ENCODE assay signal across 2 cellular contexts in genomic region chr2:81324046-81324445, GRCh38.
TF ChIP-seq lines count a peak whose summit lies in the region.

No MANE protein-coding gene starts in this region.

TF ChIP-seq in GM23338, 12 proteins besides CTCF, POLR2A, EP300 and RAD21 (continued from another document):
- TF ChIP-seq, protein P1, sequence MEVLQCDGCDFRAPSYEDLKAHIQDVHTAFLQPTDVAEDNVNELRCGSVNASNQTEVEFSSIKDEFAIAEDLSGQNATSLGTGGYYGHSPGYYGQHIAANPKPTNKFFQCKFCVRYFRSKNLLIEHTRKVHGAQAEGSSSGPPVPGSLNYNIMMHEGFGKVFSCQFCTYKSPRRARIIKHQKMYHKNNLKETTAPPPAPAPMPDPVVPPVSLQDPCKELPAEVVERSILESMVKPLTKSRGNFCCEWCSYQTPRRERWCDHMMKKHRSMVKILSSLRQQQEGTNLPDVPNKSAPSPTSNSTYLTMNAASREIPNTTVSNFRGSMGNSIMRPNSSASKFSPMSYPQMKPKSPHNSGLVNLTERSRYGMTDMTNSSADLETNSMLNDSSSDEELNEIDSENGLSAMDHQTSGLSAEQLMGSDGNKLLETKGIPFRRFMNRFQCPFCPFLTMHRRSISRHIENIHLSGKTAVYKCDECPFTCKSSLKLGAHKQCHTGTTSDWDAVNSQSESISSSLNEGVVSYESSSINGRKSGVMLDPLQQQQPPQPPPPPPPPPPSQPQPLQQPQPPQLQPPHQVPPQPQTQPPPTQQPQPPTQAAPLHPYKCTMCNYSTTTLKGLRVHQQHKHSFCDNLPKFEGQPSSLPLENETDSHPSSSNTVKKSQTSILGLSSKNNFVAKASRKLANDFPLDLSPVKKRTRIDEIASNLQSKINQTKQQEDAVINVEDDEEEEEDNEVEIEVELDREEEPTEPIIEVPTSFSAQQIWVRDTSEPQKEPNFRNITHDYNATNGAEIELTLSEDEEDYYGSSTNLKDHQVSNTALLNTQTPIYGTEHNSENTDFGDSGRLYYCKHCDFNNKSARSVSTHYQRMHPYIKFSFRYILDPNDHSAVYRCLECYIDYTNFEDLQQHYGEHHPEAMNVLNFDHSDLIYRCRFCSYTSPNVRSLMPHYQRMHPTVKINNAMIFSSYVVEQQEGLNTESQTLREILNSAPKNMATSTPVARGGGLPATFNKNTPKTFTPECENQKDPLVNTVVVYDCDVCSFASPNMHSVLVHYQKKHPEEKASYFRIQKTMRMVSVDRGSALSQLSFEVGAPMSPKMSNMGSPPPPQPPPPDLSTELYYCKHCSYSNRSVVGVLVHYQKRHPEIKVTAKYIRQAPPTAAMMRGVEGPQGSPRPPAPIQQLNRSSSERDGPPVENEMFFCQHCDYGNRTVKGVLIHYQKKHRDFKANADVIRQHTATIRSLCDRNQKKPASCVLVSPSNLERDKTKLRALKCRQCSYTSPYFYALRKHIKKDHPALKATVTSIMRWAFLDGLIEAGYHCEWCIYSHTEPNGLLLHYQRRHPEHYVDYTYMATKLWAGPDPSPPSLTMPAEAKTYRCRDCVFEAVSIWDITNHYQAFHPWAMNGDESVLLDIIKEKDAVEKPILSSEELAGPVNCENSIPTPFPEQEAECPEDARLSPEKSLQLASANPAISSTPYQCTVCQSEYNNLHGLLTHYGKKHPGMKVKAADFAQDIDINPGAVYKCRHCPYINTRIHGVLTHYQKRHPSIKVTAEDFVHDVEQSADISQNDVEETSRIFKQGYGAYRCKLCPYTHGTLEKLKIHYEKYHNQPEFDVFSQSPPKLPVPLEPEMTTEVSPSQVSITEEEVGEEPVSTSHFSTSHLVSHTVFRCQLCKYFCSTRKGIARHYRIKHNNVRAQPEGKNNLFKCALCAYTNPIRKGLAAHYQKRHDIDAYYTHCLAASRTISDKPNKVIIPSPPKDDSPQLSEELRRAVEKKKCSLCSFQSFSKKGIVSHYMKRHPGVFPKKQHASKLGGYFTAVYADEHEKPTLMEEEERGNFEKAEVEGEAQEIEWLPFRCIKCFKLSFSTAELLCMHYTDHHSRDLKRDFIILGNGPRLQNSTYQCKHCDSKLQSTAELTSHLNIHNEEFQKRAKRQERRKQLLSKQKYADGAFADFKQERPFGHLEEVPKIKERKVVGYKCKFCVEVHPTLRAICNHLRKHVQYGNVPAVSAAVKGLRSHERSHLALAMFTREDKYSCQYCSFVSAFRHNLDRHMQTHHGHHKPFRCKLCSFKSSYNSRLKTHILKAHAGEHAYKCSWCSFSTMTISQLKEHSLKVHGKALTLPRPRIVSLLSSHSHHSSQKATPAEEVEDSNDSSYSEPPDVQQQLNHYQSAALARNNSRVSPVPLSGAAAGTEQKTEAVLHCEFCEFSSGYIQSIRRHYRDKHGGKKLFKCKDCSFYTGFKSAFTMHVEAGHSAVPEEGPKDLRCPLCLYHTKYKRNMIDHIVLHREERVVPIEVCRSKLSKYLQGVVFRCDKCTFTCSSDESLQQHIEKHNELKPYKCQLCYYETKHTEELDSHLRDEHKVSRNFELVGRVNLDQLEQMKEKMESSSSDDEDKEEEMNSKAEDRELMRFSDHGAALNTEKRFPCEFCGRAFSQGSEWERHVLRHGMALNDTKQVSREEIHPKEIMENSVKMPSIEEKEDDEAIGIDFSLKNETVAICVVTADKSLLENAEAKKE (CRISPR knock-in tag; IDR thresholded peaks at IDR 0.05), result no peak
- no peak for TF ChIP-seq ZNF331 (CRISPR knock-in tag; IDR thresholded peaks at IDR 0.05; ENCODE audit: low read depth)
- no peak for TF ChIP-seq EZH2 (IDR thresholded peaks at IDR 0.05; ENCODE audit: low read depth, unreplicated experiment)
- TF ChIP-seq JUNB (IDR thresholded peaks at IDR 0.05; ENCODE audit: unreplicated experiment), result no peak
- TF ChIP-seq CREB1 (CRISPR knock-in tag; IDR thresholded peaks at IDR 0.05; ENCODE audit: low read depth), result no peak
- TF ChIP-seq REST (IDR thresholded peaks at IDR 0.05; ENCODE audit: unreplicated experiment), result no peak
- TF ChIP-seq STAT1 (IDR thresholded peaks at IDR 0.05; ENCODE audit: unreplicated experiment), result no peak
- TF ChIP-seq EZH2phosphoT487 (IDR thresholded peaks at IDR 0.05; ENCODE audit: unreplicated experiment), result no peak
- TF ChIP-seq NANOG (IDR thresholded peaks at IDR 0.05; ENCODE audit: borderline replicate concordance), result no peak
- TF ChIP-seq, protein P2, sequence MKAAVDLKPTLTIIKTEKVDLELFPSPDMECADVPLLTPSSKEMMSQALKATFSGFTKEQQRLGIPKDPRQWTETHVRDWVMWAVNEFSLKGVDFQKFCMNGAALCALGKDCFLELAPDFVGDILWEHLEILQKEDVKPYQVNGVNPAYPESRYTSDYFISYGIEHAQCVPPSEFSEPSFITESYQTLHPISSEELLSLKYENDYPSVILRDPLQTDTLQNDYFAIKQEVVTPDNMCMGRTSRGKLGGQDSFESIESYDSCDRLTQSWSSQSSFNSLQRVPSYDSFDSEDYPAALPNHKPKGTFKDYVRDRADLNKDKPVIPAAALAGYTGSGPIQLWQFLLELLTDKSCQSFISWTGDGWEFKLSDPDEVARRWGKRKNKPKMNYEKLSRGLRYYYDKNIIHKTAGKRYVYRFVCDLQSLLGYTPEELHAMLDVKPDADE (IDR thresholded peaks at IDR 0.05), result no peak
- TF ChIP-seq POLR2AphosphoS5 (IDR thresholded peaks at IDR 0.05; ENCODE audit: low read depth), result no peak

TF ChIP-seq in H1, 55 proteins besides CTCF, POLR2A, EP300 and RAD21:
- TF ChIP-seq, protein P3, sequence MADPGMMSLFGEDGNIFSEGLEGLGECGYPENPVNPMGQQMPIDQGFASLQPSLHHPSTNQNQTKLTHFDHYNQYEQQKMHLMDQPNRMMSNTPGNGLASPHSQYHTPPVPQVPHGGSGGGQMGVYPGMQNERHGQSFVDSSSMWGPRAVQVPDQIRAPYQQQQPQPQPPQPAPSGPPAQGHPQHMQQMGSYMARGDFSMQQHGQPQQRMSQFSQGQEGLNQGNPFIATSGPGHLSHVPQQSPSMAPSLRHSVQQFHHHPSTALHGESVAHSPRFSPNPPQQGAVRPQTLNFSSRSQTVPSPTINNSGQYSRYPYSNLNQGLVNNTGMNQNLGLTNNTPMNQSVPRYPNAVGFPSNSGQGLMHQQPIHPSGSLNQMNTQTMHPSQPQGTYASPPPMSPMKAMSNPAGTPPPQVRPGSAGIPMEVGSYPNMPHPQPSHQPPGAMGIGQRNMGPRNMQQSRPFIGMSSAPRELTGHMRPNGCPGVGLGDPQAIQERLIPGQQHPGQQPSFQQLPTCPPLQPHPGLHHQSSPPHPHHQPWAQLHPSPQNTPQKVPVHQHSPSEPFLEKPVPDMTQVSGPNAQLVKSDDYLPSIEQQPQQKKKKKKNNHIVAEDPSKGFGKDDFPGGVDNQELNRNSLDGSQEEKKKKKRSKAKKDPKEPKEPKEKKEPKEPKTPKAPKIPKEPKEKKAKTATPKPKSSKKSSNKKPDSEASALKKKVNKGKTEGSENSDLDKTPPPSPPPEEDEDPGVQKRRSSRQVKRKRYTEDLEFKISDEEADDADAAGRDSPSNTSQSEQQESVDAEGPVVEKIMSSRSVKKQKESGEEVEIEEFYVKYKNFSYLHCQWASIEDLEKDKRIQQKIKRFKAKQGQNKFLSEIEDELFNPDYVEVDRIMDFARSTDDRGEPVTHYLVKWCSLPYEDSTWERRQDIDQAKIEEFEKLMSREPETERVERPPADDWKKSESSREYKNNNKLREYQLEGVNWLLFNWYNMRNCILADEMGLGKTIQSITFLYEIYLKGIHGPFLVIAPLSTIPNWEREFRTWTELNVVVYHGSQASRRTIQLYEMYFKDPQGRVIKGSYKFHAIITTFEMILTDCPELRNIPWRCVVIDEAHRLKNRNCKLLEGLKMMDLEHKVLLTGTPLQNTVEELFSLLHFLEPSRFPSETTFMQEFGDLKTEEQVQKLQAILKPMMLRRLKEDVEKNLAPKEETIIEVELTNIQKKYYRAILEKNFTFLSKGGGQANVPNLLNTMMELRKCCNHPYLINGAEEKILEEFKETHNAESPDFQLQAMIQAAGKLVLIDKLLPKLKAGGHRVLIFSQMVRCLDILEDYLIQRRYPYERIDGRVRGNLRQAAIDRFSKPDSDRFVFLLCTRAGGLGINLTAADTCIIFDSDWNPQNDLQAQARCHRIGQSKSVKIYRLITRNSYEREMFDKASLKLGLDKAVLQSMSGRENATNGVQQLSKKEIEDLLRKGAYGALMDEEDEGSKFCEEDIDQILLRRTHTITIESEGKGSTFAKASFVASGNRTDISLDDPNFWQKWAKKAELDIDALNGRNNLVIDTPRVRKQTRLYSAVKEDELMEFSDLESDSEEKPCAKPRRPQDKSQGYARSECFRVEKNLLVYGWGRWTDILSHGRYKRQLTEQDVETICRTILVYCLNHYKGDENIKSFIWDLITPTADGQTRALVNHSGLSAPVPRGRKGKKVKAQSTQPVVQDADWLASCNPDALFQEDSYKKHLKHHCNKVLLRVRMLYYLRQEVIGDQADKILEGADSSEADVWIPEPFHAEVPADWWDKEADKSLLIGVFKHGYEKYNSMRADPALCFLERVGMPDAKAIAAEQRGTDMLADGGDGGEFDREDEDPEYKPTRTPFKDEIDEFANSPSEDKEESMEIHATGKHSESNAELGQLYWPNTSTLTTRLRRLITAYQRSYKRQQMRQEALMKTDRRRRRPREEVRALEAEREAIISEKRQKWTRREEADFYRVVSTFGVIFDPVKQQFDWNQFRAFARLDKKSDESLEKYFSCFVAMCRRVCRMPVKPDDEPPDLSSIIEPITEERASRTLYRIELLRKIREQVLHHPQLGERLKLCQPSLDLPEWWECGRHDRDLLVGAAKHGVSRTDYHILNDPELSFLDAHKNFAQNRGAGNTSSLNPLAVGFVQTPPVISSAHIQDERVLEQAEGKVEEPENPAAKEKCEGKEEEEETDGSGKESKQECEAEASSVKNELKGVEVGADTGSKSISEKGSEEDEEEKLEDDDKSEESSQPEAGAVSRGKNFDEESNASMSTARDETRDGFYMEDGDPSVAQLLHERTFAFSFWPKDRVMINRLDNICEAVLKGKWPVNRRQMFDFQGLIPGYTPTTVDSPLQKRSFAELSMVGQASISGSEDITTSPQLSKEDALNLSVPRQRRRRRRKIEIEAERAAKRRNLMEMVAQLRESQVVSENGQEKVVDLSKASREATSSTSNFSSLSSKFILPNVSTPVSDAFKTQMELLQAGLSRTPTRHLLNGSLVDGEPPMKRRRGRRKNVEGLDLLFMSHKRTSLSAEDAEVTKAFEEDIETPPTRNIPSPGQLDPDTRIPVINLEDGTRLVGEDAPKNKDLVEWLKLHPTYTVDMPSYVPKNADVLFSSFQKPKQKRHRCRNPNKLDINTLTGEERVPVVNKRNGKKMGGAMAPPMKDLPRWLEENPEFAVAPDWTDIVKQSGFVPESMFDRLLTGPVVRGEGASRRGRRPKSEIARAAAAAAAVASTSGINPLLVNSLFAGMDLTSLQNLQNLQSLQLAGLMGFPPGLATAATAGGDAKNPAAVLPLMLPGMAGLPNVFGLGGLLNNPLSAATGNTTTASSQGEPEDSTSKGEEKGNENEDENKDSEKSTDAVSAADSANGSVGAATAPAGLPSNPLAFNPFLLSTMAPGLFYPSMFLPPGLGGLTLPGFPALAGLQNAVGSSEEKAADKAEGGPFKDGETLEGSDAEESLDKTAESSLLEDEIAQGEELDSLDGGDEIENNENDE (IDR thresholded peaks at IDR 0.05; ENCODE audit: insufficient replicate concordance, low read length), result no peak
- TF ChIP-seq SUZ12 (IDR thresholded peaks at IDR 0.05; ENCODE audit: low read length), result no peak
- no peak for TF ChIP-seq SRF (IDR thresholded peaks at IDR 0.05; ENCODE audit: low read depth, low read length)
- no peak for TF ChIP-seq JUN (IDR thresholded peaks at IDR 0.05; ENCODE audit: low read depth, low read length)
- TF ChIP-seq BCL11A (IDR thresholded peaks at IDR 0.05; ENCODE audit: low read depth in 2 of 2, low read length in 2 of 2), result no peak
- TF ChIP-seq, protein P4, sequence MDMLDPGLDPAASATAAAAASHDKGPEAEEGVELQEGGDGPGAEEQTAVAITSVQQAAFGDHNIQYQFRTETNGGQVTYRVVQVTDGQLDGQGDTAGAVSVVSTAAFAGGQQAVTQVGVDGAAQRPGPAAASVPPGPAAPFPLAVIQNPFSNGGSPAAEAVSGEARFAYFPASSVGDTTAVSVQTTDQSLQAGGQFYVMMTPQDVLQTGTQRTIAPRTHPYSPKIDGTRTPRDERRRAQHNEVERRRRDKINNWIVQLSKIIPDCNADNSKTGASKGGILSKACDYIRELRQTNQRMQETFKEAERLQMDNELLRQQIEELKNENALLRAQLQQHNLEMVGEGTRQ (IDR thresholded peaks at IDR 0.05; ENCODE audit: low read length), result no peak
- TF ChIP-seq NRF1 (IDR thresholded peaks at IDR 0.05; ENCODE audit: low read depth, low read length), result no peak
- TF ChIP-seq RXRA (IDR thresholded peaks at IDR 0.05; ENCODE audit: insufficient read depth, low read depth, low read length), result no peak
- TF ChIP-seq EGR1 (IDR thresholded peaks at IDR 0.05; ENCODE audit: borderline replicate concordance, low read depth, low read length), result no peak
- no peak for TF ChIP-seq SP4 (IDR thresholded peaks at IDR 0.05; ENCODE audit: low read length)
- TF ChIP-seq CHD1 (IDR thresholded peaks at IDR 0.05; ENCODE audit: low read depth, low read length), result no peak
- no peak for TF ChIP-seq SAP30 (IDR thresholded peaks at IDR 0.05; ENCODE audit: insufficient read depth, insufficient replicate concordance, low read length)
- TF ChIP-seq BACH1 (IDR thresholded peaks at IDR 0.05; ENCODE audit: low read length), result no peak
- TF ChIP-seq, protein P5, sequence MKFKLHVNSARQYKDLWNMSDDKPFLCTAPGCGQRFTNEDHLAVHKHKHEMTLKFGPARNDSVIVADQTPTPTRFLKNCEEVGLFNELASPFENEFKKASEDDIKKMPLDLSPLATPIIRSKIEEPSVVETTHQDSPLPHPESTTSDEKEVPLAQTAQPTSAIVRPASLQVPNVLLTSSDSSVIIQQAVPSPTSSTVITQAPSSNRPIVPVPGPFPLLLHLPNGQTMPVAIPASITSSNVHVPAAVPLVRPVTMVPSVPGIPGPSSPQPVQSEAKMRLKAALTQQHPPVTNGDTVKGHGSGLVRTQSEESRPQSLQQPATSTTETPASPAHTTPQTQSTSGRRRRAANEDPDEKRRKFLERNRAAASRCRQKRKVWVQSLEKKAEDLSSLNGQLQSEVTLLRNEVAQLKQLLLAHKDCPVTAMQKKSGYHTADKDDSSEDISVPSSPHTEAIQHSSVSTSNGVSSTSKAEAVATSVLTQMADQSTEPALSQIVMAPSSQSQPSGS (IDR thresholded peaks at IDR 0.05; ENCODE audit: low read length), result no peak
- TF ChIP-seq POLR2AphosphoS5 (IDR thresholded peaks at IDR 0.05; ENCODE audit: low read depth, low read length), result no peak
- TF ChIP-seq KDM4A (IDR thresholded peaks at IDR 0.05; ENCODE audit: low read depth, low read length, severe bottlenecking), result no peak
- TF ChIP-seq GABPA (IDR thresholded peaks at IDR 0.05; ENCODE audit: borderline replicate concordance, insufficient read depth, low read length), result no peak
- TF ChIP-seq CBX5 (IDR thresholded peaks at IDR 0.05; ENCODE audit: low read depth, low read length), result no peak
